Comparison of ENCODE assay signal across 8 cellular contexts in genomic region chr17:82273327-82274133, GRCh38. TPM values are rescaled to one million over a fixed set of nuclear protein-coding genes. Genes with fewer than 3 reads are reported as not detected.
DNase-seq lines count a peak whose midpoint lies in the region; ATAC-seq lines count a peak whose summit lies in the region.

TSS of gene CSNK1D (minus strand) at chr17:82273700. CDS start at chr17:82273381, 319 bp downstream.

- peaks cover 29% of the 10 kb centered on the region for H3K36me3 Mint-ChIP-seq in activated T-helper 1 cell treated with anti-CD3 and anti-CD28 coated beads, Interleukin-12 subunit alpha, Interleukin-12 subunit beta, Interleukin-2, Interleukin-4 antibody, amounts not matched to agents 30 ng/mL and 10 ng/mL and 1 ng/mL, durations not matched to agents 14 hours and 24 hours and 36 hours (ENCODE audit: low read depth)
- H3K36me3 Mint-ChIP-seq in naive B cell: peaks cover 0 to 6% of the 10 kb centered on the region in 2 donors
- H3K36me3 Mint-ChIP-seq in stimulated activated effector memory CD8-positive, alpha-beta T cell treated with anti-CD3 and anti-CD28 coated beads, Interleukin-12 subunit alpha, Interleukin-12 subunit beta, amount 100 ng/mL, for 72 hours: peaks cover 49% of the 10 kb centered on the region

- peak; percentile 66 for ATAC-seq in GM21737 (IDR thresholded peaks at IDR 0.05; ENCODE audit: unreplicated experiment)
- ATAC-seq in naive B cell (ENCODE audit: low read depth in 2 of 2): peak; percentile 80 to 82
- ATAC-seq in stimulated activated effector memory CD8-positive, alpha-beta T cell treated with anti-CD3 and anti-CD28 coated beads, Interleukin-12 subunit alpha, Interleukin-12 subunit beta, amount 100 ng/mL, for 72 hours: peak; percentile 89

- no peaks in the 10 kb centered on the region for H3K9me3 Mint-ChIP-seq in activated T-helper 1 cell treated with anti-CD3 and anti-CD28 coated beads, Interleukin-12 subunit alpha, Interleukin-12 subunit beta, Interleukin-2, Interleukin-4 antibody, amounts not matched to agents 30 ng/mL and 10 ng/mL and 1 ng/mL, durations not matched to agents 14 hours and 24 hours and 36 hours
- H3K9me3 Mint-ChIP-seq in naive B cell: no peaks in the 10 kb centered on the region
- no peaks in the 10 kb centered on the region for H3K9me3 Mint-ChIP-seq in stimulated activated effector memory CD8-positive, alpha-beta T cell treated with anti-CD3 and anti-CD28 coated beads, Interleukin-12 subunit alpha, Interleukin-12 subunit beta, amount 100 ng/mL, for 72 hours

- peak within 1 kb of the TSS; percentile 99 for H3K27ac Mint-ChIP-seq in activated T-helper 1 cell treated with anti-CD3 and anti-CD28 coated beads, Interleukin-12 subunit alpha, Interleukin-12 subunit beta, Interleukin-2, Interleukin-4 antibody, amounts not matched to agents 30 ng/mL and 10 ng/mL and 1 ng/mL, durations not matched to agents 14 hours and 24 hours and 36 hours
- peak within 1 kb of the TSS; percentile 98 to 99 (median 99) for H3K27ac Mint-ChIP-seq in naive B cell
- H3K27ac Mint-ChIP-seq in stimulated activated effector memory CD8-positive, alpha-beta T cell treated with anti-CD3 and anti-CD28 coated beads, Interleukin-12 subunit alpha, Interleukin-12 subunit beta, amount 100 ng/mL, for 72 hours: peak within 1 kb of the TSS; percentile 99

- peaks cover 39% of the 10 kb centered on the region for H3K4me1 Mint-ChIP-seq in activated T-helper 1 cell treated with anti-CD3 and anti-CD28 coated beads, Interleukin-12 subunit alpha, Interleukin-12 subunit beta, Interleukin-2, Interleukin-4 antibody, amounts not matched to agents 30 ng/mL and 10 ng/mL and 1 ng/mL, durations not matched to agents 14 hours and 24 hours and 36 hours (ENCODE audit: low read depth)
- peaks cover 32 to 53% (median 46%) of the 10 kb centered on the region in 3 donors for H3K4me1 Mint-ChIP-seq in naive B cell
- H3K4me1 Mint-ChIP-seq in stimulated activated effector memory CD8-positive, alpha-beta T cell treated with anti-CD3 and anti-CD28 coated beads, Interleukin-12 subunit alpha, Interleukin-12 subunit beta, amount 100 ng/mL, for 72 hours: peaks cover 49% of the 10 kb centered on the region

- peak within 1 kb of the TSS; percentile 94 for H3K4me3 Mint-ChIP-seq in activated T-helper 1 cell treated with anti-CD3 and anti-CD28 coated beads, Interleukin-12 subunit alpha, Interleukin-12 subunit beta, Interleukin-2, Interleukin-4 antibody, amounts not matched to agents 30 ng/mL and 10 ng/mL and 1 ng/mL, durations not matched to agents 14 hours and 24 hours and 36 hours
- peak within 1 kb of the TSS; percentile 77 to 99 (median 94) for H3K4me3 Mint-ChIP-seq in naive B cell
- peak within 1 kb of the TSS; percentile 84 for H3K4me3 Mint-ChIP-seq in stimulated activated effector memory CD8-positive, alpha-beta T cell treated with anti-CD3 and anti-CD28 coated beads, Interleukin-12 subunit alpha, Interleukin-12 subunit beta, amount 100 ng/mL, for 72 hours

- intact Hi-C loops in activated T-helper 1 cell treated with anti-CD3 and anti-CD28 coated beads, Interleukin-12 subunit alpha, Interleukin-12 subunit beta, Interleukin-2, Interleukin-4 antibody, amounts not matched to agents 30 ng/mL and 10 ng/mL and 1 ng/mL, durations not matched to agents 14 hours and 24 hours and 36 hours (cut with micrococcal nuclease): loop anchor here (1.0 to 5.0 kb wide), 6 partner anchors 19 to 425 kb away; partner anchors contain the start of genes CD7, HEXD, OGFOD3 and RAB40B

- H3K27me3 Mint-ChIP-seq in activated T-helper 1 cell treated with anti-CD3 and anti-CD28 coated beads, Interleukin-12 subunit alpha, Interleukin-12 subunit beta, Interleukin-2, Interleukin-4 antibody, amounts not matched to agents 30 ng/mL and 10 ng/mL and 1 ng/mL, durations not matched to agents 14 hours and 24 hours and 36 hours (ENCODE audit: insufficient read depth): peaks cover 2% of the 10 kb centered on the region
- H3K27me3 Mint-ChIP-seq in naive B cell: peaks cover 3 to 6% (median 5%) of the 10 kb centered on the region in 3 donors

- DNase-seq in DMS153 treated with DMSO at 0.1 percent for 48 hours (lab: John Stamatoyannopoulos, UW; ENCODE audit: unreplicated experiment): peak; percentile 48
- DNase-seq in LHCN-M2 (ENCODE audit: low read depth): peak; percentile 82
- peak; percentile 80 for DNase-seq in RPMI7951 (ENCODE audit: low read depth)
- peak; percentile 85 for DNase-seq in activated T-helper 1 cell treated with anti-CD3 and anti-CD28 coated beads, Interleukin-12 subunit alpha, Interleukin-12 subunit beta, Interleukin-2, Interleukin-4 antibody, amounts not matched to agents 30 ng/mL and 10 ng/mL and 1 ng/mL, durations not matched to agents 14 hours and 24 hours and 36 hours (ENCODE audit: low spot score)
- DNase-seq in fibroblast of gingiva (ENCODE audit: low read depth): peak; percentile 77
- DNase-seq in naive B cell: peak; percentile 91
- peak; percentile 93 to 96 for DNase-seq in stimulated activated effector memory CD8-positive, alpha-beta T cell treated with anti-CD3 and anti-CD28 coated beads, Interleukin-12 subunit alpha, Interleukin-12 subunit beta, amount 100 ng/mL, for 72 hours (ENCODE audit: low spot score in 2 of 2)

RNA-seq across cellular contexts. Expression of gene CSNK1D, which starts in this region (rescaled TPM):
- total RNA-seq in LHCN-M2 (2014; rRNA removed): 38.9 and 51.3 TPM in 2 replicates
- 98.1 TPM for polyA plus RNA-seq in LHCN-M2 (2012)
- 20.4 and 22.6 TPM in 2 replicates for total RNA-seq in RPMI7951 (2014; rRNA removed; shearing (Covaris generic))
- total RNA-seq in activated T-helper 1 cell treated with anti-CD3 and anti-CD28 coated beads, Interleukin-12 subunit alpha, Interleukin-12 subunit beta, Interleukin-2, Interleukin-4 antibody, amounts not matched to agents 30 ng/mL and 10 ng/mL and 1 ng/mL, durations not matched to agents 14 hours and 24 hours and 36 hours: 154 and 161 TPM in 2 replicates
- 10 to 100 TPM; 27.7 to 78.6 (median 63.4) TPM for polyA plus RNA-seq in naive B cell (ENCODE audit: low read depth in 6 of 6)

Comparison
In these comparisons a context has a peak if more than half of its experiments do, and no peak if none do; other contexts are left out.
1. Peak in every context shown above with its lines: DNase-seq and ATAC-seq.